Comparison of ENCODE assay signal across 21 cellular contexts in the genomic region with DNA sequence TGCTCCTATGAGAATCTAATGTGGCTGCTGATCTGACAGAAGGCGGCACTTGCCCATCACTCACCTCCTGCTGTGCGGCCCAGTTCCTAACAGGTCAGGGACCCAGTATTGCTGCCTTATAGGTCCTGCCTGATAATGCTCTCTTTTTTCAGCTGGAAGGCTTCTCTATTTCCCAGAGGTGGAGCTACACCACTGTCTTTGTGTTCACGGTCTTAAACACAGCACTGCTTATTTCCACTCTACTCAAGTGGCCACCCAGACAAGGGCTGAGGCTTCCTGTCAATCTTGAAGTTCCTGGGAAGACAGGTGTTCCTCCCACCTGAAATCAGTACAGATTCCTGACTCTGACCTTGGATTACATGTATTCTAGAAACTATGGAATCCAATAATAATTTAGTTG.
DNase-seq lines count a peak whose midpoint lies in the region; ATAC-seq and TF ChIP-seq lines count a peak whose summit lies in the region.
"Had no signal": no experiment of that assay in that cellular context is flagged by ENCODE, and none has a peak within 500 bp of the region (broad histone marks: within the 10 kb centered on the region; RNA-seq: fewer than 3 reads in every experiment).

No MANE protein-coding gene starts in this region.

- ATAC-seq in natural killer cell (no peak), GM19023 (IDR thresholded peaks at IDR 0.05; ENCODE audit: unreplicated experiment) (no peak)
- ATAC-seq: GM12878, HCT116 had no signal

- H3K27me3 ChIP-seq in neural progenitor cell (no peaks in the 10 kb centered on the region), stomach (no peaks in the 10 kb centered on the region)
- H3K27me3 ChIP-seq: BE2C had no signal

- intact Hi-C loops in stomach (cut with DNase I; ENCODE audit: low total_unique reads), result no loop called here
- intact Hi-C loops in natural killer cell (cut with micrococcal nuclease), result no loop called here

- no peaks in the 10 kb centered on the region for H3K4me1 Mint-ChIP-seq in neural progenitor cell
- H3K4me1 Mint-ChIP-seq in natural killer cell, result peaks cover 5 to 6% of the 10 kb centered on the region in 2 donors

- peaks cover 3% of the 10 kb centered on the region for H3K9me3 Mint-ChIP-seq in neural progenitor cell
- no peaks in the 10 kb centered on the region for H3K9me3 Mint-ChIP-seq in natural killer cell

- DNase-seq in DMS53 (lab: John Stamatoyannopoulos, UW) (peak; percentile 6), DMS53 treated with DMSO at 0.1 percent for 48 hours (lab: John Stamatoyannopoulos, UW; ENCODE audit: unreplicated experiment) (no peak), LoVo (ENCODE audit: low spot score) (peak; percentile 26), epithelial cell of prostate (ENCODE audit: low read depth, low spot score) (no peak), neural progenitor cell (ENCODE audit: low spot score) (peak; percentile 17), stomach (no peak), natural killer cell (no peak)
- DNase-seq: BE2C, GDM1, GM23248, IMR-90, Kasumi-1, NCI-H1105, NCI-H1694 treated with DMSO at 0.1 percent for 48 hours, NCI-H748 treated with DMSO at 0.1 percent for 48 hours, SHP77 treated with DMSO at 0.1 percent for 48 hours had no signal

- H3K4me3 Mint-ChIP-seq in neural progenitor cell (no peak overlapping the region), natural killer cell (no peak overlapping the region)

- no peak overlapping the region for H3K27ac Mint-ChIP-seq in neural progenitor cell
- H3K27ac Mint-ChIP-seq in natural killer cell, result no peak overlapping the region

- H3K4me2 ChIP-seq in neural progenitor cell, result no peak overlapping the region

- no peaks in the 10 kb centered on the region for H4K20me1 ChIP-seq in neural progenitor cell (ENCODE audit: low read depth)

- H3K36me3 Mint-ChIP-seq in neural progenitor cell (no peaks in the 10 kb centered on the region), natural killer cell (no peaks in the 10 kb centered on the region)

- 77 to 95% (median 93%) methylated on average over 3 of the region's 3 CpGs for WGBS in stomach, 5 donors

- TF ChIP-seq POLR2A in stomach (IDR thresholded peaks at IDR 0.05), result no peak

- H3K27me3 Mint-ChIP-seq in neural progenitor cell (ENCODE audit: insufficient read depth, low read depth) (peaks cover 2% of the 10 kb centered on the region), natural killer cell (ENCODE audit: low read depth in 2 of 2) (peaks cover 4 to 20% of the 10 kb centered on the region in 2 donors)
- H3K27me3 Mint-ChIP-seq: CD4-positive, alpha-beta memory T cell had no signal

- TF ChIP-seq CTCF in neural progenitor cell (IDR thresholded peaks at IDR 0.05) (no peak), stomach (IDR thresholded peaks at IDR 0.05) (no peak), natural killer cell (IDR thresholded peaks at IDR 0.05) (no peak)

- no peaks in the 10 kb centered on the region for H3K79me2 ChIP-seq in neural progenitor cell (ENCODE audit: low read depth)

- H3K9me3 ChIP-seq in neural progenitor cell (ENCODE audit: low read depth), result no peaks in the 10 kb centered on the region
- H3K9me3 ChIP-seq in stomach, result peaks cover 0 to 7% (median 3%) of the 10 kb centered on the region in 4 donors
- H3K9me3 ChIP-seq: BE2C had no signal

- H2AFZ ChIP-seq in neural progenitor cell (replicated peaks), result no peak overlapping the region
- H2AFZ ChIP-seq: GM23248 had no signal

- H3K4me3 ChIP-seq in neural progenitor cell, result no peak overlapping the region
- no peak overlapping the region for H3K4me3 ChIP-seq in stomach
- H3K4me3 ChIP-seq: GM12878, GM23248 had no signal

- H3K27ac ChIP-seq in epithelial cell of prostate, result peak overlapping the region; percentile 89
- no peak overlapping the region for H3K27ac ChIP-seq in neural progenitor cell
- H3K27ac ChIP-seq in stomach, result no peak overlapping the region
- H3K27ac ChIP-seq: 22Rv1, GM23248 had no signal

- H3F3A ChIP-seq in neural progenitor cell (ENCODE audit: low read depth), result no peaks in the 10 kb centered on the region

- no peak for TF ChIP-seq EP300 in stomach (IDR thresholded peaks at IDR 0.05)

- no peak overlapping the region for H3K9ac ChIP-seq in neural progenitor cell
- H3K9ac ChIP-seq: GM23248 had no signal

- no peaks in the 10 kb centered on the region for H3K36me3 ChIP-seq in neural progenitor cell
- peaks cover 0 to 4% (median 1%) of the 10 kb centered on the region in 4 donors for H3K36me3 ChIP-seq in stomach
- H3K36me3 ChIP-seq: BE2C had no signal

- no peaks in the 10 kb centered on the region for H3K4me1 ChIP-seq in neural progenitor cell
- H3K4me1 ChIP-seq in stomach, result peaks cover 0 to 18% (median 0%) of the 10 kb centered on the region in 4 donors
- H3K4me1 ChIP-seq: BE2C had no signal

Comparison
In these comparisons a context has a peak if more than half of its experiments do, and no peak if none do; other contexts are left out.
1. DNase-seq: peak in DMS53 (single experiment), LoVo (single experiment) and neural progenitor cell (single experiment); none in DMS53 treated with DMSO at 0.1 percent for 48 hours (single experiment), epithelial cell of prostate (single experiment), stomach (single experiment) and natural killer cell (single experiment).